Comparison of ENCODE assay signal across 1 cellular context in the genomic region with DNA sequence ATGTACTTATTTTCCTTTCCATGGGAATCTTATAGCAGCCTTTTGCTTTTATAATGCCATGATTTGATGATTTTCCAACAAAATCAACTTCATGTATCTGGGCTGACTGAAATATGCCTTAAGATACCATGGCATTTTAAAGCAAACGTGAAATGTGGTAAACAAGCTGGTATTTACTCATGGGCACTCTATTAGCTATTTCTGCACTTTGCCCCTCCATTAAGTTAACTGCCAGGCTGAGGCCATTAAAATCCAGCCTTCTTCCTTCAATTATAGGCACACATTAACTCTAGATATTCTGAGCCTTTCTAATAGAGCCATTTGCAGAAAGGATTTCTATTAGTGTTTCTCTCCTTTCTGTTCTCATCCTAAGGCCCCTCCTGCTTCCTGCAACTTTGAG.
TF ChIP-seq lines count a peak whose summit lies in the region.

No MANE protein-coding gene starts in this region.

TF ChIP-seq in H1, 55 proteins besides CTCF, POLR2A, EP300 and RAD21:
- TF ChIP-seq NRF1 (IDR thresholded peaks at IDR 0.05; ENCODE audit: low read depth, low read length) (no peak), TEAD4 (IDR thresholded peaks at IDR 0.05; ENCODE audit: low read depth, low read length) (no peak), HDAC2 (IDR thresholded peaks at IDR 0.05; ENCODE audit: borderline replicate concordance in 1 of 2, low read depth in 2 of 2, low read length in 2 of 2) (no peak), GABPA (IDR thresholded peaks at IDR 0.05; ENCODE audit: borderline replicate concordance, insufficient read depth, low read length) (no peak), SP4 (IDR thresholded peaks at IDR 0.05; ENCODE audit: low read length) (no peak), TAF7 (optimal IDR thresholded peaks at IDR 0.05; ENCODE audit: borderline replicate concordance, low read depth, low read length) (no peak)
